In genomic region chr11:23840872-23841271, GRCh38 we compare ENCODE assay signal across 8 cellular contexts.
"Had no signal": no experiment of that assay in that cellular context is flagged by ENCODE, and none has a peak within 500 bp of the region (broad histone marks: within the 10 kb centered on the region; RNA-seq: fewer than 3 reads in every experiment).

No MANE protein-coding gene starts in this region.

- ATAC-seq: GM12878 had no signal

- H3K4me3 ChIP-seq: GM12878 had no signal

- FAIRE-seq: G401.6, GM12878, GM12891, GM12892, GM18507, GM19239 had no signal

- DNase-seq: GDM1, GF-D8 had no signal
